Comparison of ENCODE assay signal across 32 cellular contexts in genomic region chr17:3836551-3836950, GRCh38.
"Had no signal": no experiment of that assay in that cellular context is flagged by ENCODE, and none has a peak within 500 bp of the region (broad histone marks: within the 10 kb centered on the region; RNA-seq: fewer than 3 reads in every experiment).

No MANE protein-coding gene starts in this region.

- H3K27me3 ChIP-seq: ascending aorta, breast epithelium, cardiac muscle cell, esophagus muscularis mucosa, foreskin keratinocyte, gastroesophageal sphincter had no signal

- DNase-seq: activated B cell treated with CpG ODN at 0.5 μM for 24 hours; activated CD4-positive, alpha-beta T cell treated with anti-CD3 and anti-CD28 coated beads for 48 hours; activated CD4-positive, alpha-beta T cell treated with anti-CD3 and anti-CD28 coated beads, Interleukin-2, amount 50 U/mL, for 1 hour; activated CD4-positive, alpha-beta T cell treated with anti-CD3 and anti-CD28 coated beads, Interleukin-2, amount 50 U/mL, for 48 hours; activated CD8-positive, alpha-beta memory T cell treated with anti-CD3 and anti-CD28 coated beads, Interleukin-2, amount 50 U/mL, for 48 hours; activated CD8-positive, alpha-beta T cell treated with anti-CD3 and anti-CD28 coated beads for 36 hours; activated gamma-delta T cell; activated naive CD4-positive, alpha-beta T cell; activated naive CD8-positive, alpha-beta T cell treated with anti-CD3 and anti-CD28 coated beads, Interleukin-2, amount 10 ng/mL, durations not matched to agents 7 days and 5 days; activated T-cell treated with anti-CD3 and anti-CD28 coated beads for 4 hours; activated T-cell treated with anti-CD3 and anti-CD28 coated beads, Interleukin-2, amount 50 U/mL, for 24 hours; activated T-cell treated with anti-CD3 and anti-CD28 coated beads, Interleukin-2, amount 50 U/mL, for 72 hours; dermis blood vessel endothelial cell; effector CD4-positive, alpha-beta T cell; effector memory CD8-positive, alpha-beta T cell; erythroblast; foreskin keratinocyte; T-helper 1 cell; T-helper 17 cell; T1000; WERI-Rb-1 had no signal

- H3K36me3 ChIP-seq: breast epithelium had no signal

- H3K4me3 Mint-ChIP-seq: activated B cell treated with CpG ODN at 0.5 μM for 24 hours; activated CD8-positive, alpha-beta T cell treated with anti-CD3 and anti-CD28 coated beads for 36 hours; activated naive CD4-positive, alpha-beta T cell treated with anti-CD3 and anti-CD28 coated beads, Interleukin-2, amount 10 ng/mL, durations not matched to agents 7 days and 5 days; activated naive CD8-positive, alpha-beta T cell treated with anti-CD3 and anti-CD28 coated beads, Interleukin-2, amount 10 ng/mL, durations not matched to agents 7 days and 5 days; activated T-cell treated with anti-CD3 and anti-CD28 coated beads, Interleukin-2, amount 50 U/mL, for 24 hours; activated T-cell treated with anti-CD3 and anti-CD28 coated beads, Interleukin-2, amount 50 U/mL, for 72 hours; central memory CD8-positive, alpha-beta T cell; effector memory CD8-positive, alpha-beta T cell; T-helper 17 cell; T-helper 2 cell treated with Interferon-gamma antibody and Interleukin-4, amounts not matched to agents 5 μg/mL and 100 μg/mL, for 36 hours had no signal

- H3K4me1 ChIP-seq: breast epithelium, foreskin keratinocyte had no signal

- H3K4me3 ChIP-seq: ascending aorta, breast epithelium, cardiac muscle cell, coronary artery, esophagus muscularis mucosa, gastroesophageal sphincter had no signal

- H3K27ac ChIP-seq: ascending aorta, breast epithelium, coronary artery, esophagus muscularis mucosa, foreskin keratinocyte, gastroesophageal sphincter, WERI-Rb-1 had no signal

- H3K9me3 ChIP-seq: ascending aorta, breast epithelium, esophagus muscularis mucosa, gastroesophageal sphincter had no signal

- H3K4me1 Mint-ChIP-seq: brain had no signal

- H3K27me3 Mint-ChIP-seq: activated B cell treated with CpG ODN at 0.5 μM for 24 hours; activated CD8-positive, alpha-beta T cell treated with anti-CD3 and anti-CD28 coated beads for 36 hours; activated naive CD4-positive, alpha-beta T cell treated with anti-CD3 and anti-CD28 coated beads, Interleukin-2, amount 10 ng/mL, durations not matched to agents 7 days and 5 days; activated naive CD8-positive, alpha-beta T cell treated with anti-CD3 and anti-CD28 coated beads, Interleukin-2, amount 10 ng/mL, durations not matched to agents 7 days and 5 days; activated T-cell treated with anti-CD3 and anti-CD28 coated beads, Interleukin-2, amount 50 U/mL, for 24 hours; brain; central memory CD8-positive, alpha-beta T cell; effector memory CD8-positive, alpha-beta T cell; T-helper 17 cell had no signal

- H3K9me3 Mint-ChIP-seq: activated B cell treated with CpG ODN at 0.5 μM for 24 hours; activated CD8-positive, alpha-beta T cell treated with anti-CD3 and anti-CD28 coated beads for 36 hours; activated naive CD4-positive, alpha-beta T cell treated with anti-CD3 and anti-CD28 coated beads, Interleukin-2, amount 10 ng/mL, durations not matched to agents 7 days and 5 days; activated naive CD4-positive, alpha-beta T cell treated with anti-CD3 and anti-CD28 coated beads, Interleukin-2, amount 50 U/mL, for 72 hours; activated naive CD8-positive, alpha-beta T cell treated with anti-CD3 and anti-CD28 coated beads, Interleukin-2, amount 10 ng/mL, durations not matched to agents 7 days and 5 days; activated T-cell treated with anti-CD3 and anti-CD28 coated beads, Interleukin-2, amount 50 U/mL, for 24 hours; activated T-cell treated with anti-CD3 and anti-CD28 coated beads, Interleukin-2, amount 50 U/mL, for 72 hours; brain; central memory CD8-positive, alpha-beta T cell; effector memory CD8-positive, alpha-beta T cell; T-helper 2 cell treated with Interferon-gamma antibody and Interleukin-4, amounts not matched to agents 5 μg/mL and 100 μg/mL, for 36 hours had no signal

- H3K27ac Mint-ChIP-seq: activated B cell treated with CpG ODN at 0.5 μM for 24 hours; activated CD8-positive, alpha-beta T cell treated with anti-CD3 and anti-CD28 coated beads for 36 hours; activated naive CD4-positive, alpha-beta T cell treated with anti-CD3 and anti-CD28 coated beads, Interleukin-2, amount 10 ng/mL, durations not matched to agents 7 days and 5 days; activated naive CD8-positive, alpha-beta T cell treated with anti-CD3 and anti-CD28 coated beads, Interleukin-2, amount 10 ng/mL, durations not matched to agents 7 days and 5 days; activated T-cell treated with anti-CD3 and anti-CD28 coated beads, Interleukin-2, amount 50 U/mL, for 72 hours; effector memory CD8-positive, alpha-beta T cell; T-helper 17 cell; T-helper 2 cell treated with Interferon-gamma antibody and Interleukin-4, amounts not matched to agents 5 μg/mL and 100 μg/mL, for 36 hours had no signal
